In genomic region chr2:224586127-224586702, GRCh38 we compare ENCODE assay signal across 8 cellular contexts. TPM values are rescaled to one million over a fixed set of nuclear protein-coding genes. Genes with fewer than 3 reads are reported as not detected.
DNase-seq lines count a peak whose midpoint lies in the region; ATAC-seq, FAIRE-seq and TF ChIP-seq lines count a peak whose summit lies in the region.

No MANE protein-coding gene starts in this region.

- H3K9me3 Mint-ChIP-seq in activated CD8-positive, alpha-beta T cell treated with anti-CD3 and anti-CD28 coated beads for 36 hours = no peaks in the 10 kb centered on the region

- CTCF ChIA-PET in activated CD8-positive, alpha-beta T cell treated with anti-CD3 and anti-CD28 coated beads for 36 hours (lab: Charles Lee) = interaction anchor here (1.1 to 1.9 kb wide), 2 partner anchors 16 to 66 kb away, joined by 3 to 5 read pairs; no protein-coding TSS in a partner anchor

- H3K27me3 Mint-ChIP-seq in activated CD8-positive, alpha-beta T cell treated with anti-CD3 and anti-CD28 coated beads for 36 hours = no peaks in the 10 kb centered on the region

- intact Hi-C loops in heart right ventricle (cut with DNase I) = loop anchor here in 4 of 10 donors (10.0 kb wide), 3 partner anchors 61 to 111 kb away; no protein-coding TSS in a partner anchor
- intact Hi-C loops in cardiac septum (cut with DNase I) = loop anchor here (10.0 kb wide), 1 partner anchor 631 kb away; the partner anchor contains the start of gene MRPL44
- intact Hi-C loops in activated CD8-positive, alpha-beta T cell treated with anti-CD3 and anti-CD28 coated beads for 36 hours (cut with micrococcal nuclease) = no loop called here

- no peaks in the 10 kb centered on the region for H3K9me3 ChIP-seq in heart right ventricle
- no peaks in the 10 kb centered on the region for H3K9me3 ChIP-seq in keratinocyte (ENCODE audit: control insufficient read depth, low read depth, low read length)
- H3K9me3 ChIP-seq in thoracic aorta = no peaks in the 10 kb centered on the region

- H3K9me1 ChIP-seq in keratinocyte (ENCODE audit: control insufficient read depth, extremely low read depth, insufficient read depth, low read length) = no peaks in the 10 kb centered on the region

- H3K4me1 ChIP-seq in heart right ventricle = peaks cover 0 to 45% (median 31%) of the 10 kb centered on the region in 9 donors
- peaks cover 14% of the 10 kb centered on the region for H3K4me1 ChIP-seq in keratinocyte (ENCODE audit: control insufficient read depth, extremely low read depth, insufficient read depth, low read length)
- peaks cover 18 to 28% of the 10 kb centered on the region in 2 donors for H3K4me1 ChIP-seq in thoracic aorta (ENCODE audit: control insufficient read depth in 1 of 2, low read depth in 2 of 2)

- H3K4me3 Mint-ChIP-seq in activated CD8-positive, alpha-beta T cell treated with anti-CD3 and anti-CD28 coated beads for 36 hours = peak overlapping the region; percentile 95

- H4K20me1 ChIP-seq in keratinocyte (ENCODE audit: control insufficient read depth, extremely low read depth, insufficient read depth, low read length) = peaks cover 15% of the 10 kb centered on the region

- H3K4me3 ChIP-seq in heart right ventricle (peak overlapping the region; percentile 11 to 85 (median 78)), keratinocyte (ENCODE audit: control insufficient read depth in 2 of 3, extremely low read depth in 1 of 3, insufficient read depth in 2 of 3, low read depth in 1 of 3, low read length in 3 of 3) (peak overlapping the region; percentile 53 to 79 (median 63)), thoracic aorta (peak overlapping the region; percentile 74)

- H3K36me3 ChIP-seq in heart right ventricle (peaks cover 0 to 8% (median 0%) of the 10 kb centered on the region in 9 donors), keratinocyte (ENCODE audit: control insufficient read depth in 2 of 2, extremely low read depth in 1 of 2, insufficient read depth in 2 of 2, low read length in 2 of 2) (no peaks in the 10 kb centered on the region), thoracic aorta (no peaks in the 10 kb centered on the region)

- H2AFZ ChIP-seq in keratinocyte (ENCODE audit: control insufficient read depth, low read length) = peak overlapping the region; percentile 76

- H3K27me3 ChIP-seq in heart right ventricle (no peaks in the 10 kb centered on the region), keratinocyte (ENCODE audit: control insufficient read depth, extremely low read depth, insufficient read depth, low read length) (no peaks in the 10 kb centered on the region), thoracic aorta (replicated peaks; ENCODE audit: insufficient read depth) (no peaks in the 10 kb centered on the region)

- H3K27ac ChIP-seq in heart right ventricle (peak overlapping the region in 9 of 10 donors; percentile 5 to 90 (median 63)), keratinocyte (ENCODE audit: control insufficient read depth, insufficient read depth, low read length) (peak overlapping the region; percentile 73), thoracic aorta (peak overlapping the region in 1 of 2 donors; percentile 16)

- H3K9ac ChIP-seq in keratinocyte (ENCODE audit: control insufficient read depth, extremely low read depth, insufficient read depth, low read length) = peak overlapping the region; percentile 66

- TF ChIP-seq CTCF in heart right ventricle (IDR thresholded peaks at IDR 0.05) (no peak), keratinocyte (optimal IDR thresholded peaks at IDR 0.05 in 1 of 3, IDR thresholded peaks at IDR 0.05 in 1 of 3, conservative IDR thresholded peaks at IDR 0.05 in 1 of 3; ENCODE audit: extremely low read depth in 1 of 3, insufficient read depth in 2 of 3, low read length in 3 of 3) (no peak), thoracic aorta (IDR thresholded peaks at IDR 0.05) (no peak)
- no peak for TF ChIP-seq CTCF in activated CD8-positive, alpha-beta T cell treated with anti-CD3 and anti-CD28 coated beads for 36 hours (IDR thresholded peaks at IDR 0.05)

- ATAC-seq in heart right ventricle = no peak
- ATAC-seq in activated CD8-positive, alpha-beta T cell treated with anti-CD3 and anti-CD28 coated beads for 36 hours = no peak
- no peak for ATAC-seq in thoracic aorta (ENCODE audit: insufficient number of reproducible peaks, low FRiP score, low read depth)

- 24 to 25% methylated on average over 7 of the region's 7 CpGs for WGBS in heart right ventricle, 2 donors

- peak overlapping the region; percentile 100 for H3K4me2 ChIP-seq in keratinocyte (ENCODE audit: control insufficient read depth, extremely low read depth, insufficient read depth, low read depth, low read length)

- no peak for FAIRE-seq in keratinocyte (lab: Jason Lieb, UNC)

- DNase-seq in heart right ventricle (no peak), cardiac septum (ENCODE audit: low spot score) (no peak), keratinocyte (ENCODE audit: low read depth, low spot score) (no peak), thoracic aorta (ENCODE audit: low spot score) (no peak), NCI-H2196 treated with DMSO at 0.1 percent for 48 hours (lab: John Stamatoyannopoulos, UW; ENCODE audit: unreplicated experiment) (no peak), cerebellar cortex (ENCODE audit: low spot score) (no peak), amniotic stem cell (lab: John Stamatoyannopoulos, UW) (no peak)
- no peak for DNase-seq in activated CD8-positive, alpha-beta T cell treated with anti-CD3 and anti-CD28 coated beads for 36 hours

- H3K36me3 Mint-ChIP-seq in activated CD8-positive, alpha-beta T cell treated with anti-CD3 and anti-CD28 coated beads for 36 hours (ENCODE audit: low read depth) = peaks cover 21% of the 10 kb centered on the region

- peak overlapping the region; percentile 95 for H3K27ac Mint-ChIP-seq in activated CD8-positive, alpha-beta T cell treated with anti-CD3 and anti-CD28 coated beads for 36 hours

- dilution Hi-C loops in keratinocyte (cut with MboI; ENCODE audit: extremely low pct_ligation_motif_present, low sequenced_read_pairs) = no loop called here

- peaks cover 21% of the 10 kb centered on the region for H3K4me1 Mint-ChIP-seq in activated CD8-positive, alpha-beta T cell treated with anti-CD3 and anti-CD28 coated beads for 36 hours (ENCODE audit: low read depth)

- peaks cover 35% of the 10 kb centered on the region for H3K79me2 ChIP-seq in keratinocyte (ENCODE audit: control insufficient read depth, insufficient read depth, low read length)

- POLR2A ChIA-PET in activated CD8-positive, alpha-beta T cell treated with anti-CD3 and anti-CD28 coated beads for 36 hours (lab: Charles Lee) = interaction anchor here (1.4 to 2.3 kb wide), 3 partner anchors 11 to 62 kb away, joined by 3 to 8 read pairs (median 6); no protein-coding TSS in a partner anchor

RNA-seq across cellular contexts. Expression of gene CUL3, which starts 1.1 kb away (rescaled TPM):
- 10 to 100 TPM; 60.2 to 87.9 (median 69.8) TPM for total RNA-seq in heart right ventricle
- polyA plus RNA-seq in heart right ventricle = 10 to 100 TPM; 63.8 to 70.1 TPM
- total RNA-seq in cardiac septum = 66.0 TPM
- 10 to 100 TPM; 75.0 to 76.7 TPM for total RNA-seq in activated CD8-positive, alpha-beta T cell treated with anti-CD3 and anti-CD28 coated beads for 36 hours
- 37.8 to 71.7 TPM (median 48.1 TPM) in 3 replicates for polyA plus RNA-seq in keratinocyte
- polyA plus RNA-seq in keratinocyte (2011; ENCODE audit: low read depth) = 153 TPM
- polyA plus RNA-seq in keratinocyte (2011; cell fraction: cytosol; rRNA removed) = 43.1 and 69.8 TPM in 2 replicates
- polyA plus RNA-seq in keratinocyte (2011; cell fraction: nucleus; rRNA removed) = 42.1 and 59.2 TPM in 2 replicates
- 67.6 and 79.3 TPM in 2 replicates for polyA plus RNA-seq in keratinocyte (2012; ENCODE audit: low replicate concordance)
- 23.3 to 77.5 TPM (median 34.0 TPM) in 3 replicates for polyA minus RNA-seq in keratinocyte
- polyA minus RNA-seq in keratinocyte (2011; cell fraction: cytosol; rRNA and poly(A)+ RNA removed) = 28.2 TPM
- 38.3 and 67.2 TPM in 2 replicates for polyA minus RNA-seq in keratinocyte (2011; cell fraction: nucleus; rRNA and poly(A)+ RNA removed)
- total RNA-seq in thoracic aorta = 10 to 100 TPM; 47.4 to 74.1 TPM
